8 cellular contexts compared by ENCODE assay signal in genomic region chr21:18661842-18662241, GRCh38.
"Had no signal": no experiment of that assay in that cellular context is flagged by ENCODE, and none has a peak within 500 bp of the region (broad histone marks: within the 10 kb centered on the region; RNA-seq: fewer than 3 reads in every experiment).

No MANE protein-coding gene starts in this region.

- H3K4me1 Mint-ChIP-seq: H9 had no signal

- DNase-seq: GM23248, GOT3, H9, HFFc6, IMR-90, KG1 had no signal

- H3K9me3 Mint-ChIP-seq: H9 had no signal

- ATAC-seq: HCT116, K562 had no signal

- H3K4me3 Mint-ChIP-seq: H9, HFFc6 had no signal

- H3K27ac Mint-ChIP-seq: HFFc6 had no signal

- H3K4me3 ChIP-seq: GM23248, K562 had no signal

- H3K27ac ChIP-seq: GM23248 had no signal
